Comparison of ENCODE assay signal across 16 cellular contexts in the genomic region with DNA sequence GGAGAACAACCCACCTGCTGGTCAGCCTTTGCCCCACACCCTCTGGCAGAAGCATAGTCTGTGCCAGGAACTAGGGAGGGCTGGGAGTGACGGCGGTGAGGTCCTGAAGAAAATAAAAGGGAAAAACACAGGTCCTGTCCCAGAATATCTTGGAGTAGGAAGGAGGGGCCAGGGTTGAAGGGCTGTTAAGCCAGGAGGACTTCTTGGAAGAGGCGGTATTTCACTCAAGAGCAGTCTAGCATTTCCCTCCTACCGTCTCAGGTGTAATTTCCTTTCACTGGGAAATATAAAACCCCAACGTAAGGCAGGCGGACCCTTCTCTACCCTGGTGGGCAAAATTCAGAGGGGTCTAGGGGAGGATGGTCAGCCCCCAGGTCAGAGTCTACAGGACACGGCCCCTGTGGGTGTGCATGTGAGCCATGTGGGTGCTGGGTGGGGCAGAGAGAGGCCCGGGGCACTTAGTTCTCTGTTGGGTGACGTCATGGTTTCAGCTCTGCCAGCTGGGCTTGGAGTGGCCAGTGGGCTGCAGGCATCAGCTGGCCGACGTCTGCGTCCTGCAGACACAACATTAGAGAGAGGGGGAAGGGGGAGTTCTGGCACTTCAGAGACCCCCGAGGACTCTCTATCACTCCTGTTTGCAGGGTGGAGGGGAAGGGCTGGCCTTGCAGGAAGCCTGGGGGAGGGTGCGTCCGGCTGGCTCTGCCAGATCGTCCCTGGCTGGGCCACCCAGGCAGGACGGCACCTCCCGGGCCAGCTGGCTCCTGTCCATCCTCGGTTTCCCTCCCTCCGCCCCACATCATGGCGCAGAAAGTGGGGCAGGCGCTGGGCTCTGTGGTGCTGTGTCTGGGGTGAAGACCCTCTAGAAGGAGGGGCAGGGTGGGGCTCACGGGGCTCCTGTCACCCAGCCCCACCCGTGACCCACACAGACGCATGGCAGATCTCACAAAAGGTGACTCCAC.
"Had no signal": no experiment of that assay in that cellular context is flagged by ENCODE, and none has a peak within 500 bp of the region (broad histone marks: within the 10 kb centered on the region; RNA-seq: fewer than 3 reads in every experiment).

No MANE protein-coding gene starts in this region.

- ATAC-seq: activated naive CD8-positive, alpha-beta T cell treated with anti-CD3 and anti-CD28 coated beads, Interleukin-2, amount 50 U/mL, for 24 hours; activated T-helper 17 cell treated with anti-CD3 and anti-CD28 coated beads, Interleukin-2, amount 50 U/mL, for 72 hours; gastrocnemius medialis; mucosa of descending colon; naive thymus-derived CD4-positive, alpha-beta T cell; stimulated activated memory B cell treated with anti-CD40 and anti-IgM and Interleukin-4, amounts not matched to agents 10 μg/mL and 1 μg/mL and 100 μg/mL, for 72 hours had no signal

- DNase-seq: activated CD4-positive, alpha-beta T cell treated with anti-CD3 and anti-CD28 coated beads, Interleukin-2, amount 50 U/mL, for 48 hours; activated CD4-positive, CD25-positive, alpha-beta regulatory T cell treated with anti-CD3 and anti-CD28 coated beads, Interleukin-2, amount 50 U/mL, for 72 hours; activated naive CD4-positive, alpha-beta T cell treated with Interleukin-2 at 50 U/mL for 16 hours; activated naive CD8-positive, alpha-beta T cell treated with anti-CD3 and anti-CD28 coated beads, Interleukin-2, amount 50 U/mL, for 24 hours; dorsolateral prefrontal cortex; endodermal cell; gastrocnemius medialis; heart right ventricle; mucosa of descending colon; naive thymus-derived CD4-positive, alpha-beta T cell; stimulated activated CD4-positive, alpha-beta T cell treated with anti-CD3 and anti-CD28 coated beads, Interleukin-2, amount 100 ng/mL, for 48 hours; T-helper 1 cell; T1000 had no signal

- H3K4me3 ChIP-seq: dorsolateral prefrontal cortex, gastrocnemius medialis, heart right ventricle, mucosa of descending colon had no signal

- H3K36me3 ChIP-seq: ascending aorta, gastrocnemius medialis, heart right ventricle had no signal

- H3K4me1 ChIP-seq: gastrocnemius medialis had no signal

- H3K27ac ChIP-seq: dorsolateral prefrontal cortex, gastrocnemius medialis, heart right ventricle had no signal

- H3K27me3 ChIP-seq: ascending aorta had no signal
